ENCODE assay signal across 9 cellular contexts in genomic region chr2:170369894-170370293, GRCh38.
DNase-seq lines count a peak whose midpoint lies in the region; ATAC-seq and TF ChIP-seq lines count a peak whose summit lies in the region.
"Had no signal": no experiment of that assay in that cellular context is flagged by ENCODE, and none has a peak within 500 bp of the region (broad histone marks: within the 10 kb centered on the region; RNA-seq: fewer than 3 reads in every experiment).

No MANE protein-coding gene starts in this region.

- H3K4me1 ChIP-seq in endodermal cell (ENCODE audit: control insufficient read depth, insufficient read depth, low read length) (peaks cover 13% of the 10 kb centered on the region), gastrocnemius medialis (no peaks in the 10 kb centered on the region)

- TF ChIP-seq CTCF in endodermal cell (conservative IDR thresholded peaks at IDR 0.05) (peak; percentile 67), gastrocnemius medialis (IDR thresholded peaks at IDR 0.05 in 4 of 5, conservative IDR thresholded peaks at IDR 0.05 in 1 of 5) (peak in 3 of 5 experiments; percentile 12 to 14 (median 13)), WTC11 (IDR thresholded peaks at IDR 0.05) (no peak)

- DNase-seq in NCI-H2227 (lab: John Stamatoyannopoulos, UW; ENCODE audit: unreplicated experiment) (peak; percentile 65), NCI-H2227 treated with DMSO at 0.1 percent for 48 hours (lab: John Stamatoyannopoulos, UW) (no peak), NCI-H526 (lab: John Stamatoyannopoulos, UW) (peak; percentile 53 to 67), endodermal cell (no peak), gastrocnemius medialis (no peak), iPS-NIHi7 (ENCODE audit: extremely low spot score) (no peak), GDM1 (lab: John Stamatoyannopoulos, UW) (no peak), WTC11 (ENCODE audit: low spot score) (no peak)

- no peak overlapping the region for H3K4me3 ChIP-seq in endodermal cell (ENCODE audit: low read length)
- no peak overlapping the region for H3K4me3 ChIP-seq in gastrocnemius medialis
- H3K4me3 ChIP-seq: BLaER1 had no signal

- no peak for TF ChIP-seq POLR2A in gastrocnemius medialis (IDR thresholded peaks at IDR 0.05)

- in situ Hi-C loops in gastrocnemius medialis (cut with MboI; ENCODE audit: low sequenced_read_pairs in 4 of 4) = loop anchor here in 2 of 4 donors (10.0 kb wide), 1 partner anchor 445 kb away; the partner anchor contains the start of gene GAD1 (in 2 of the 2)

- H3K36me3 Mint-ChIP-seq in endodermal cell (ENCODE audit: low read depth) = peaks cover 2% of the 10 kb centered on the region
- H3K36me3 Mint-ChIP-seq in WTC11 = no peaks in the 10 kb centered on the region

- H3K36me3 ChIP-seq in endodermal cell (ENCODE audit: control insufficient read depth, insufficient read depth, low read length) = no peaks in the 10 kb centered on the region
- no peaks in the 10 kb centered on the region for H3K36me3 ChIP-seq in gastrocnemius medialis
- H3K36me3 ChIP-seq: BLaER1 had no signal

- ATAC-seq in gastrocnemius medialis (no peak), WTC11 (no peak)

- WGBS in endodermal cell (ENCODE audit: insufficient coverage in 1 of 2, insufficient read length in 1 of 2), 2 experiments = 20% methylated on average over 1 of the region's 1 CpG; no CpG with 5 or more reads in 1 of the 2 experiments

- CTCF ChIA-PET in WTC11 (lab: Charles Lee) = interaction anchor here (0.6 to 4.8 kb wide), 18 partner anchors 9 to 503 kb away, joined by 3 to 41 read pairs (median 6); partner anchors contain the start of genes GAD1 and SP5

- H3K4me1 Mint-ChIP-seq in endodermal cell (peaks cover 61% of the 10 kb centered on the region), WTC11 (peaks cover 56% of the 10 kb centered on the region)

- H3K27me3 ChIP-seq in endodermal cell (ENCODE audit: control insufficient read depth, insufficient read depth, low read length, poor library complexity, severe bottlenecking) (no peaks in the 10 kb centered on the region), gastrocnemius medialis (peaks cover 0 to 23% (median 7%) of the 10 kb centered on the region in 3 donors)
- H3K27me3 ChIP-seq: BLaER1 had no signal

- no peak overlapping the region for H3K9ac ChIP-seq in endodermal cell (ENCODE audit: extremely low read depth, low read length, poor library complexity, severe bottlenecking)
- H3K9ac ChIP-seq: BLaER1 had no signal

- H3K9me3 Mint-ChIP-seq in endodermal cell = no peaks in the 10 kb centered on the region
- H3K9me3 Mint-ChIP-seq in WTC11 = peaks cover 4% of the 10 kb centered on the region; the same call in 1 of the 2 replicates

- H3K27me3 Mint-ChIP-seq in endodermal cell (ENCODE audit: insufficient read depth) (peaks cover 10% of the 10 kb centered on the region), WTC11 (ENCODE audit: low read depth) (peaks cover 7% of the 10 kb centered on the region)

- POLR2A ChIA-PET in WTC11 (lab: Charles Lee) = interaction anchor here (0.6 kb wide), 1 partner anchor 440 kb away, joined by 3 read pairs; no protein-coding TSS in a partner anchor

- intact Hi-C loops in gastrocnemius medialis (cut with DNase I; ENCODE audit: low total_unique reads) = loop anchor here (10.0 kb wide), 1 partner anchor 135 kb away; no protein-coding TSS in a partner anchor

- H3K27ac ChIP-seq in endodermal cell (ENCODE audit: low read depth, low read length) (no peak overlapping the region), gastrocnemius medialis (no peak overlapping the region)
- H3K27ac ChIP-seq: BLaER1 had no signal

- H3K9me3 ChIP-seq in endodermal cell (ENCODE audit: control insufficient read depth, low read length) (no peaks in the 10 kb centered on the region), gastrocnemius medialis (no peaks in the 10 kb centered on the region)
- H3K9me3 ChIP-seq: BLaER1 had no signal

- H3K4me3 Mint-ChIP-seq in endodermal cell (no peak overlapping the region), WTC11 (no peak overlapping the region)

- H3K27ac Mint-ChIP-seq in endodermal cell (no peak overlapping the region), WTC11 (no peak overlapping the region)

TF ChIP-seq in WTC11, 78 proteins besides CTCF, POLR2A, EP300 and RAD21 (continues in another document):
- TF ChIP-seq ZMAT4 (CRISPR knock-in tag; IDR thresholded peaks at IDR 0.05) = no peak
- TF ChIP-seq JUN (CRISPR knock-in tag; IDR thresholded peaks at IDR 0.05) = no peak
- TF ChIP-seq TEAD1 (CRISPR knock-in tag; IDR thresholded peaks at IDR 0.05) = no peak
- no peak for TF ChIP-seq ZNF317 (CRISPR knock-in tag; IDR thresholded peaks at IDR 0.05; ENCODE audit: borderline replicate concordance, low read depth)
- no peak for TF ChIP-seq ZSCAN18 (CRISPR knock-in tag; IDR thresholded peaks at IDR 0.05)
- no peak for TF ChIP-seq ARID4B (CRISPR knock-in tag; IDR thresholded peaks at IDR 0.05; ENCODE audit: borderline replicate concordance)
- no peak for TF ChIP-seq ZNF512 (CRISPR knock-in tag; IDR thresholded peaks at IDR 0.05; ENCODE audit: borderline replicate concordance)

Comparison
In these comparisons a context has a peak if more than half of its experiments do, and no peak if none do; other contexts are left out.
1. DNase-seq: peak in NCI-H2227 (single experiment) and NCI-H526 (2 of 2); none in NCI-H2227 treated with DMSO at 0.1 percent for 48 hours (single experiment), endodermal cell (single experiment), gastrocnemius medialis (0 of 2), iPS-NIHi7 (single experiment), GDM1 (single experiment) and WTC11 (single experiment).